Comparison of ENCODE assay signal across 19 cellular contexts in the genomic region with DNA sequence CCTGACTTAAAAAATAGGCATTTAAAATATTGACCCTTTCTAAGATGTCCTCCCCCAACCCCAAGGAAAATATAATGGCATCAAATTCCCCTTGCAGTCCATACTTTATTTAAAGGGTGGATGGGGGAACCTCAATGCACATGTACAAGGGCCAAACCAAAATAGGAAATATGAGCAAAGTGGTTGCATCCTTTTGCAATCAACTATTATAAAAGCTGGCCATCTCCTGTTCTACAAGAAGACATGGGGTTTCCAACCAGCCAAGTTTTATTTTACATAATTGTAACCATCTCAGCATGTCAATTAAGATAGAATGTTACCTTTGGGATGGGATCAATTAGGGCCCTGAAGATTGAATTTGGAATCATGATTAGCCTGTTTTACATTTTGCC.
"Had no signal": no experiment of that assay in that cellular context is flagged by ENCODE, and none has a peak within 500 bp of the region (broad histone marks: within the 10 kb centered on the region; RNA-seq: fewer than 3 reads in every experiment).

No MANE protein-coding gene starts in this region.

- H3K4me1 ChIP-seq: adrenal gland, ascending aorta, upper lobe of right lung had no signal

- H3K4me3 Mint-ChIP-seq: activated naive CD4-positive, alpha-beta T cell treated with anti-CD3 and anti-CD28 coated beads, Interleukin-2, amount 50 U/mL, for 24 hours; central memory CD8-positive, alpha-beta T cell; memory B cell; natural killer cell treated with Interleukin-12 subunit alpha and Interleukin-12 subunit beta and Interleukin-15 and Interleukin-18, amount 100 ng/mL, for 72 hours; WTC11 had no signal

- H3K36me3 Mint-ChIP-seq: activated naive CD4-positive, alpha-beta T cell treated with anti-CD3 and anti-CD28 coated beads, Interleukin-2, amount 50 U/mL, for 24 hours; memory B cell; natural killer cell treated with Interleukin-12 subunit alpha and Interleukin-12 subunit beta and Interleukin-15 and Interleukin-18, amount 100 ng/mL, for 72 hours; WTC11 had no signal

- H3K27me3 ChIP-seq: adrenal gland, ascending aorta, heart right ventricle, neutrophil, ovary, upper lobe of right lung had no signal

- H3K36me3 ChIP-seq: adrenal gland, ascending aorta, heart right ventricle, neutrophil, ovary, upper lobe of right lung had no signal

- DNase-seq: activated gamma-delta T cell treated with Interleukin-2 at 50 U/mL for 16 hours; activated T-cell treated with anti-CD3 and anti-CD28 coated beads, Interleukin-2, amount 50 U/mL, for 1 hour; adrenal gland; effector memory CD4-positive, alpha-beta T cell; heart right ventricle; left colon; ovary; right cardiac atrium; stimulated activated CD4-positive, alpha-beta T cell treated with anti-CD3 and anti-CD28 coated beads, Interleukin-4, amount 100 ng/mL, for 24 hours; stimulated activated naive CD8-positive, alpha-beta T cell treated with anti-CD3 and anti-CD28 coated beads, Interleukin-15, Interleukin-2, amounts not matched to agents 100 U/mL and 50 U/mL, for 24 hours; upper lobe of right lung had no signal

- H3K4me3 ChIP-seq: adrenal gland, ascending aorta, heart right ventricle, ovary, upper lobe of right lung had no signal

- H3K27ac Mint-ChIP-seq: activated naive CD4-positive, alpha-beta T cell treated with anti-CD3 and anti-CD28 coated beads, Interleukin-2, amount 50 U/mL, for 24 hours; memory B cell; natural killer cell treated with Interleukin-12 subunit alpha and Interleukin-12 subunit beta and Interleukin-15 and Interleukin-18, amount 100 ng/mL, for 72 hours; WTC11 had no signal

- H3K9me3 Mint-ChIP-seq: activated naive CD4-positive, alpha-beta T cell treated with anti-CD3 and anti-CD28 coated beads, Interleukin-2, amount 50 U/mL, for 24 hours; central memory CD8-positive, alpha-beta T cell; natural killer cell treated with Interleukin-12 subunit alpha and Interleukin-12 subunit beta and Interleukin-15 and Interleukin-18, amount 100 ng/mL, for 72 hours had no signal

- H3K27ac ChIP-seq: adrenal gland, ascending aorta, neutrophil, ovary, upper lobe of right lung had no signal

- H3K9me3 ChIP-seq: adrenal gland, ascending aorta, heart right ventricle, neutrophil, ovary, upper lobe of right lung had no signal

- H3K4me1 Mint-ChIP-seq: activated naive CD4-positive, alpha-beta T cell treated with anti-CD3 and anti-CD28 coated beads, Interleukin-2, amount 50 U/mL, for 24 hours; central memory CD8-positive, alpha-beta T cell; memory B cell had no signal

- ATAC-seq: esophagus mucosa; left colon; stimulated activated naive CD8-positive, alpha-beta T cell treated with anti-CD3 and anti-CD28 coated beads, Interleukin-15, Interleukin-2, amounts not matched to agents 100 U/mL and 50 U/mL, for 24 hours; WTC11 had no signal
